8 cellular contexts compared by ENCODE assay signal in the genomic region with DNA sequence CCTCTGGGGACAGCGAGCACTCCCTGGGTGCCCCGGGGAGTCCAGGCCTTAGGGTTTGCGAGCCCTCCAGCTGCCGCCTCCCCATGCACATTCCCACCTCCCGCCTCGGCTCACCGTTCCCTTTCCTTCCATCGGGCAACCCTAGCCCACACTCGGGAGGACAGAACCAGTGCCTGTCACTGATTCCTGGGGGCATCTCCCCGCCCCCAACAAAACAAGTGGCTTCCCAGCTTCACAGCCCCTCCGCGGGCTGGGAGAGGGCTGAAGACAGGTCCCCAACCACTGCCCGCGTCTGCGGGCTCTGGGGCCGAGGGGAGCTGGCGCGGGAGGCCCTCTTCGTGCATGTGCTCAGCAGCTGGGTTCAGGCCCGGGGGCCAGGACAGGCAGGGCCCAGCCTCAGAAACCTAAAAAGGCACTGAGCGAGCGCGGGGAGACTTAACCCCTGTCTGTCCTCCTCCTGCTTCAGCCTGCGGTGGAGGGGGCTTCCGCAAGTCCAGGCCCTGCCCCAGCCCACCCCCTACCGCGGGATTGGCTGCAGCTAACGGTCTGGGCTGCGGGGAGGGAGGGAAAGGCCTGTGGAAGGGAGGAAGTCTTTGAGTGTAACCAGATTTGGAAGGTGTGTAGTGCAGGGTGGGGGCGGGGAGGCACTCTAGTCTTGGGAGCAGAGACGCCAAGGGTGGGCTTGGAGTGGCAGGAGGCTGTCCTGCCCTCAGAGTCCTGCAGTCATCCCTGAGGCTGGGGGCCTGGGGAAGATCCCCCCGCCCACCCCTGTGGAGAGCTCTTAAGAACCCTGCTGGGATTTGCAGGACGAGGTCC. TPM values are rescaled to one million over a fixed set of nuclear protein-coding genes. Genes with fewer than 3 reads are reported as not detected.
DNase-seq lines count a peak whose midpoint lies in the region; ATAC-seq and TF ChIP-seq lines count a peak whose summit lies in the region.

No MANE protein-coding gene starts in this region.

- no peak for TF ChIP-seq POLR2A in erythroblast (IDR thresholded peaks at IDR 0.05; ENCODE audit: low read length)

- peak overlapping the region; percentile 98 for H3K27ac ChIP-seq in substantia nigra (ENCODE audit: low read depth, low read length, poor library complexity, severe bottlenecking)

- DNase-seq in A172 (ENCODE audit: low spot score) (peak; percentile 16), HFF-Myc (ENCODE audit: extremely low read depth, low read depth) (no peak), amniotic epithelial cell (ENCODE audit: low read depth) (peak; percentile 74), islet precursor cell (peak; percentile 91), substantia nigra (lab: John Stamatoyannopoulos, UW) (peak in 4 of 49 donors; percentile 7 to 76 (median 18)), erythroblast (lab: John Stamatoyannopoulos, UW) (no peak)

- TF ChIP-seq CTCF in HFF-Myc (IDR thresholded peaks at IDR 0.05; ENCODE audit: low read depth, low read length, missing control alignments) = no peak

- H3K4me3 ChIP-seq in HFF-Myc (replicated peaks; ENCODE audit: low read depth, low read length) = peak overlapping the region; percentile 93

- ATAC-seq in GM21423 (IDR thresholded peaks at IDR 0.05; ENCODE audit: unreplicated experiment) (no peak), HG03196 (IDR thresholded peaks at IDR 0.05; ENCODE audit: unreplicated experiment) (no peak)

RNA-seq across cellular contexts. Expression of a gene that starts 1.2 kb away (rescaled TPM):
- 23.1 and 33.3 TPM in 2 replicates for total RNA-seq in A172 (2014; rRNA removed; shearing (Covaris generic))

RNA-seq across cellular contexts. Expression of a gene that starts 31.3 kb away (rescaled TPM):
- total RNA-seq in A172 (2014; rRNA removed; shearing (Covaris generic)) = 157 and 171 TPM in 2 replicates

RNA-seq across cellular contexts. Expression of a gene that starts 39.6 kb away (rescaled TPM):
- 5.3 and 7.0 TPM in 2 replicates for total RNA-seq in A172 (2014; rRNA removed; shearing (Covaris generic))

RNA-seq across cellular contexts. Expression of a gene that starts 55.8 kb away (rescaled TPM):
- not detected in 2 replicates for total RNA-seq in A172 (2014; rRNA removed; shearing (Covaris generic))

Comparison
In these comparisons a context has a peak if more than half of its experiments do, and no peak if none do; other contexts are left out.
1. DNase-seq: peak in A172 (single experiment), amniotic epithelial cell (single experiment) and islet precursor cell (single experiment); none in HFF-Myc (single experiment) and erythroblast (0 of 2).